ENCODE assay signal across 7 cellular contexts in genomic region chr12:12841428-12841827, GRCh38. TPM values are rescaled to one million over a fixed set of nuclear protein-coding genes. Genes with fewer than 3 reads are reported as not detected.
A peak's percentile ranks its signal among the peaks of the same experiment; 100 is the strongest.
DNase-seq lines count a peak whose midpoint lies in the region; ATAC-seq and TF ChIP-seq lines count a peak whose summit lies in the region.
"Not testable (repeated sequence)": the region's sequence is repeated elsewhere in the genome, so short reads cannot be mapped to it uniquely, and the experiment has no call there.
"Had no signal": no experiment of that assay in that cellular context is flagged by ENCODE, and none has a peak within 500 bp of the region (broad histone marks: within the 10 kb centered on the region; RNA-seq: fewer than 3 reads in every experiment).

No MANE protein-coding gene starts in this region.

- H3K23ac ChIP-seq in mesendoderm (ENCODE audit: low read length) = not testable (repeated sequence)

- in situ Hi-C loops in Caki2 (cut with HindIII; ENCODE audit: low pct_unique_long_range_greater_than_20kb, low sequenced_read_pairs); Panc1 (cut with HindIII; ENCODE audit: low pct_unique_long_range_greater_than_20kb, low sequenced_read_pairs): not testable (repeated sequence)

- CTCF ChIA-PET in HEK293 (lab: Yijun Ruan, JAX) = interaction anchor here (1.4 to 1.7 kb wide), 2 partner anchors 29 to 49 kb away, joined by 6 to 7 read pairs; partner anchors contain the start of gene GPRC5A
- CTCF ChIA-PET in Panc1 (lab: Charles Lee) = interaction anchor here (0.6 kb wide), 1 partner anchor 38 kb away, joined by 3 read pairs; no protein-coding TSS in a partner anchor

- not testable (repeated sequence) for H3K36me3 ChIP-seq in HEK293 (ENCODE audit: control insufficient read depth in 2 of 2, insufficient read depth in 1 of 2, low read length in 2 of 2); Panc1 (ENCODE audit: control insufficient read depth, insufficient read depth, low read length); mesendoderm (ENCODE audit: control insufficient read depth, insufficient read depth, low read length)

- peak; percentile 50; the same call in 1 of the 2 replicates for ATAC-seq in Panc1

- not testable (repeated sequence) for H3K4ac ChIP-seq in mesendoderm (ENCODE audit: low read depth, low read length)

- POLR2A ChIA-PET in HEK293 (lab: Yijun Ruan, JAX) = interaction anchor here (0.8 to 1.5 kb wide), 4 partner anchors 22 to 50 kb away, joined by 3 to 11 read pairs (median 5); partner anchors contain the start of gene GPRC5A
- POLR2A ChIA-PET in Panc1 (lab: Charles Lee) = interaction anchor here (0.8 kb wide), 1 partner anchor 20 kb away, joined by 4 read pairs; no protein-coding TSS in a partner anchor

- H3K4me3 ChIP-seq in HEK293 (ENCODE audit: low read depth, low read length); Panc1 (ENCODE audit: low read depth in 2 of 2, low read length in 2 of 2); epithelial cell of esophagus (ENCODE audit: low read length); mesendoderm (ENCODE audit: low read length): not testable (repeated sequence)

- H3K4me2 ChIP-seq in mesendoderm (ENCODE audit: low read length) = not testable (repeated sequence)

- intact Hi-C loops in Panc1 (cut with micrococcal nuclease; ENCODE audit: unreplicated experiment) = not testable (repeated sequence)

- not testable (repeated sequence) for H4K8ac ChIP-seq in mesendoderm (ENCODE audit: low read depth, low read length)

- not testable (repeated sequence) for H3K18ac ChIP-seq in mesendoderm (ENCODE audit: low read length)

- not testable (repeated sequence) for BruUV-seq in Panc1 (replicated peaks; lab: Mats Ljungman, UMichigan)

- H3K56ac ChIP-seq in mesendoderm (ENCODE audit: low read length) = not testable (repeated sequence)

- not testable (repeated sequence) for H4K5ac ChIP-seq in mesendoderm (ENCODE audit: low read length)

- not testable (repeated sequence) for H3K79me1 ChIP-seq in mesendoderm (ENCODE audit: low read length)

- not testable (repeated sequence) for H3K79me2 ChIP-seq in mesendoderm (ENCODE audit: control insufficient read depth, insufficient read depth, low read length)

- not testable (repeated sequence) for H3K27ac ChIP-seq in HEK293 (ENCODE audit: extremely low read depth, low read depth, low read length); mesendoderm (ENCODE audit: low read depth, low read length)
- peak overlapping the region; percentile 93 for H3K27ac ChIP-seq in Panc1 (ENCODE audit: low read length)

- not testable (repeated sequence) for H3K9me3 ChIP-seq in HEK293 (ENCODE audit: control insufficient read depth, insufficient read depth, low read depth, low read length); Panc1 (ENCODE audit: control insufficient read depth, insufficient read depth, low read depth, low read length)

- H3K4me1 ChIP-seq in HEK293 (ENCODE audit: control insufficient read depth, insufficient read depth, low read length) (peaks cover 27% of the 10 kb centered on the region), Panc1 (ENCODE audit: control insufficient read depth, insufficient read depth, low read length) (peaks cover 69% of the 10 kb centered on the region)
- not testable (repeated sequence) for H3K4me1 ChIP-seq in mesendoderm (ENCODE audit: control insufficient read depth, low read depth, low read length)

- H2BK120ac ChIP-seq in mesendoderm (ENCODE audit: low read depth, low read length) = not testable (repeated sequence)

- TF ChIP-seq CTCF in HEK293 (tag by site-specific recombination; IDR thresholded peaks at IDR 0.05); Panc1 (IDR thresholded peaks at IDR 0.05); epithelial cell of esophagus (IDR thresholded peaks at IDR 0.05; ENCODE audit: insufficient read depth, low read depth, low read length, missing control alignments): not testable (repeated sequence)

- not testable (repeated sequence) for H2BK15ac ChIP-seq in mesendoderm (replicated peaks; ENCODE audit: low read depth)

- DNase-seq in Caki2 (ENCODE audit: low read depth) (peak; percentile 20), M059J (ENCODE audit: low read depth) (peak; percentile 27), epithelial cell of esophagus (ENCODE audit: low read depth) (peak; percentile 56), mesendoderm (peak; percentile 50)
- not testable (repeated sequence) for DNase-seq in Panc1 (ENCODE audit: low read depth, low spot score)

- not testable (repeated sequence) for H2AK5ac ChIP-seq in mesendoderm (ENCODE audit: low read length)

- not testable (repeated sequence) for H2BK5ac ChIP-seq in mesendoderm (ENCODE audit: low read length)

- H3K27me3 ChIP-seq in Panc1 (ENCODE audit: control insufficient read depth, insufficient read depth, low read length); mesendoderm (ENCODE audit: insufficient read depth, low read length, poor library complexity): not testable (repeated sequence)

- H3K9ac ChIP-seq in mesendoderm (ENCODE audit: low read length) = not testable (repeated sequence)

- no CpG with 5 or more reads among the region's 13 CpGs for WGBS in mesendoderm (ENCODE audit: extremely low coverage, insufficient coverage, low lambda C conversion rate)

TF ChIP-seq in HEK293, 187 proteins besides CTCF, POLR2A, EP300 and RAD21 (continues in another document):
- TF ChIP-seq, protein P1, sequence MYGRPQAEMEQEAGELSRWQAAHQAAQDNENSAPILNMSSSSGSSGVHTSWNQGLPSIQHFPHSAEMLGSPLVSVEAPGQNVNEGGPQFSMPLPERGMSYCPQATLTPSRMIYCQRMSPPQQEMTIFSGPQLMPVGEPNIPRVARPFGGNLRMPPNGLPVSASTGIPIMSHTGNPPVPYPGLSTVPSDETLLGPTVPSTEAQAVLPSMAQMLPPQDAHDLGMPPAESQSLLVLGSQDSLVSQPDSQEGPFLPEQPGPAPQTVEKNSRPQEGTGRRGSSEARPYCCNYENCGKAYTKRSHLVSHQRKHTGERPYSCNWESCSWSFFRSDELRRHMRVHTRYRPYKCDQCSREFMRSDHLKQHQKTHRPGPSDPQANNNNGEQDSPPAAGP (tag by site-specific recombination; IDR thresholded peaks at IDR 0.05) = peak; percentile 72; the same call in 1 of the 2 replicates
- TF ChIP-seq ZBTB17 (tag by site-specific recombination; IDR thresholded peaks at IDR 0.05) (0 out of 2 replicates have a peak, but pooled peaks have one; percentile 27), WT1 (tag by site-specific recombination; IDR thresholded peaks at IDR 0.05) (0 out of 2 replicates have a peak, but pooled peaks have one; percentile 20), GLIS1 (tag by site-specific recombination; IDR thresholded peaks at IDR 0.05) (peak; percentile 50), ZNF639 (tag by site-specific recombination; IDR thresholded peaks at IDR 0.05) (peak; percentile 18; the same call in 1 of the 2 replicates), KLF7 (tag by site-specific recombination; IDR thresholded peaks at IDR 0.05; ENCODE audit: borderline replicate concordance) (0 out of 2 replicates have a peak, but pooled peaks have one; percentile 40), ZXDB (tag by site-specific recombination; IDR thresholded peaks at IDR 0.05) (0 out of 2 replicates have a peak, but pooled peaks have one; percentile 31)
- TF ChIP-seq, protein P2, sequence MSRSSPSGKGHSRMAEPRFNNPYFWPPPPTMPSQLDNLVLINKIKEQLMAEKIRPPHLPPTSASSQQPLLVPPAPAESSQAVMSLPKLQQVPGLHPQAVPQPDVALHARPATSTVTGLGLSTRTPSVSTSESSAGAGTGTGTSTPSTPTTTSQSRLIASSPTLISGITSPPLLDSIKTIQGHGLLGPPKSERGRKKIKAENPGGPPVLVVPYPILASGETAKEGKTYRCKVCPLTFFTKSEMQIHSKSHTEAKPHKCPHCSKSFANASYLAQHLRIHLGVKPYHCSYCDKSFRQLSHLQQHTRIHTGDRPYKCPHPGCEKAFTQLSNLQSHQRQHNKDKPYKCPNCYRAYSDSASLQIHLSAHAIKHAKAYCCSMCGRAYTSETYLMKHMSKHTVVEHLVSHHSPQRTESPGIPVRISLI (tag by site-specific recombination; IDR thresholded peaks at IDR 0.05) = peak; percentile 18; the same call in 1 of the 2 replicates

RNA-seq across cellular contexts. Expression of gene DDX47, which starts 28.3 kb away (rescaled TPM):
- total RNA-seq in Caki2 (2014; rRNA removed; shearing (Covaris generic); ENCODE audit: low replicate concordance) = 71.9 and 114 TPM in 2 replicates
- total RNA-seq in M059J (2014; rRNA removed; shearing (Covaris generic)) = 125 and 149 TPM in 2 replicates
- 115 TPM for total RNA-seq in Panc1 (2021; ENCODE audit: unreplicated experiment)
- polyA plus RNA-seq in Panc1 (2012; ENCODE audit: insufficient read length) = 51.5 TPM
- 76.8 TPM for polyA plus RNA-seq in mesendoderm (2013, experiment 1 of 2)
- 77.5 TPM for polyA plus RNA-seq in mesendoderm (2013, experiment 2 of 2)

RNA-seq across cellular contexts. Expression of gene GPRC5A, which starts 49.9 kb away (rescaled TPM):
- total RNA-seq in Caki2 (2014; rRNA removed; shearing (Covaris generic); ENCODE audit: low replicate concordance) = 53.4 and 77.9 TPM in 2 replicates
- total RNA-seq in M059J (2014; rRNA removed; shearing (Covaris generic)) = 70.0 and 89.7 TPM in 2 replicates
- 648 TPM for total RNA-seq in Panc1 (2021; ENCODE audit: unreplicated experiment)
- 548 TPM for polyA plus RNA-seq in Panc1 (2012; ENCODE audit: insufficient read length)
- polyA plus RNA-seq in mesendoderm (2013, experiment 1 of 2) = 0.59 TPM
- 0.52 TPM for polyA plus RNA-seq in mesendoderm (2013, experiment 2 of 2)
- total RNA-seq: CD4-positive, alpha-beta memory T cell had no signal

RNA-seq across cellular contexts. Expression of gene APOLD1, which starts 56.0 kb away (rescaled TPM):
- total RNA-seq in Caki2 (2014; rRNA removed; shearing (Covaris generic); ENCODE audit: low replicate concordance) = 5.1 and 8.4 TPM in 2 replicates
- total RNA-seq in M059J (2014; rRNA removed; shearing (Covaris generic)) = 16.9 and 18.9 TPM in 2 replicates
- 4.1 TPM for total RNA-seq in Panc1 (2021; ENCODE audit: unreplicated experiment)
- polyA plus RNA-seq in Panc1 (2012; ENCODE audit: insufficient read length) = 6.6 TPM
- 0.34 TPM for polyA plus RNA-seq in mesendoderm (2013, experiment 1 of 2)
- polyA plus RNA-seq in mesendoderm (2013, experiment 2 of 2) = 0.41 TPM
